In the genomic region with DNA sequence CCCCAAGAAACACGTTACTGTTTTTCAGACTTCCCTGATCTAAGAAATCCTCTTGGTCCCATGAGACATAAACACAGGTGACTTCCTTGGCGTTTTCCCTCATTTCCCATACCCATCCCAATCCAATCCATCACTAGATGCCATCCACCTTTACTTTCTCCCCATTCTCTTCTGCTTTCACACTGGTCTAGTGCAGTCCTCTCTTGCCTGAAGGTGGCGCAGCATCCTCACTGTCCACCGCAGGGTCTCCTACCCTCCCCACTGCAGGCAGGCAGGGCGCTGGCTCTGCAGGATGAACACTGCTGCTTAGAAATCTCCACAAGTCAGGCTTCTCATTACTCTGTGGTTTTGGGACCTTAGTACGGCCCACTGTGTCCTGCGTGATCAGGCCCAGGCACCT, we compare ENCODE assay signal across 8 cellular contexts. TPM values are rescaled to one million over a fixed set of nuclear protein-coding genes. Genes with fewer than 3 reads are reported as not detected.
DNase-seq lines count a peak whose midpoint lies in the region; ATAC-seq and TF ChIP-seq lines count a peak whose summit lies in the region.

No MANE protein-coding gene starts in this region.

- no peaks in the 10 kb centered on the region for H3K36me3 ChIP-seq in OCI-LY3 (replicated peaks; ENCODE audit: low read depth, low read length)
- no peaks in the 10 kb centered on the region for H3K36me3 ChIP-seq in iPS-15b (ENCODE audit: control insufficient read depth, insufficient read depth, low read length)
- no peaks in the 10 kb centered on the region for H3K36me3 ChIP-seq in aorta (ENCODE audit: control insufficient read depth in 1 of 2, insufficient read depth in 2 of 2, low read length in 1 of 2)

- H3K27ac ChIP-seq in OCI-LY3 (ENCODE audit: low read length) (no peak overlapping the region), aorta (ENCODE audit: low read depth in 1 of 2, low read length in 2 of 2) (no peak overlapping the region)

- H3K9ac ChIP-seq in OCI-LY3 (ENCODE audit: low read length) (no peak overlapping the region), iPS-15b (ENCODE audit: low read depth, low read length) (peak overlapping the region; percentile 27)

- no peak for ATAC-seq in aorta (ENCODE audit: low FRiP score)

- H3K9me3 ChIP-seq in OCI-LY3 (ENCODE audit: insufficient read depth, low read length) (no peaks in the 10 kb centered on the region), iPS-15b (ENCODE audit: control insufficient read depth, insufficient read depth, low read length) (no peaks in the 10 kb centered on the region), aorta (ENCODE audit: control insufficient read depth, low read length) (no peaks in the 10 kb centered on the region)

- DNase-seq in GF-D8 (lab: John Stamatoyannopoulos, UW) (peak; percentile 18), amygdala (lab: John Stamatoyannopoulos, UW) (peak in 36 of 56 donors; percentile 4 to 74 (median 32)), aorta (no peak), AG08396 (ENCODE audit: low spot score) (no peak), NCI-H2196 (lab: John Stamatoyannopoulos, UW; ENCODE audit: unreplicated experiment) (no peak)
- DNase-seq in stimulated activated CD8-positive, alpha-beta memory T cell treated with anti-CD3 and anti-CD28 coated beads, Interleukin-4, amount 100 ng/mL, for 24 hours (ENCODE audit: low read depth) = peak; percentile 39

- H3K4me1 ChIP-seq in OCI-LY3 (ENCODE audit: low read length) = peaks cover 27% of the 10 kb centered on the region
- H3K4me1 ChIP-seq in iPS-15b (ENCODE audit: control insufficient read depth, insufficient read depth, low read length) = peaks cover 13% of the 10 kb centered on the region
- peaks cover 3 to 18% of the 10 kb centered on the region in 2 donors for H3K4me1 ChIP-seq in aorta (ENCODE audit: control insufficient read depth in 1 of 2, insufficient read depth in 2 of 2, low read length in 2 of 2)

- 59 to 60% methylated on average over 7 of the region's 7 CpGs for WGBS in aorta, 2 donors

- no peak overlapping the region for H2AFZ ChIP-seq in OCI-LY3 (ENCODE audit: low read depth, low read length)

- H3K79me2 ChIP-seq in OCI-LY3 (ENCODE audit: low read length) = peaks cover 98% of the 10 kb centered on the region

- intact Hi-C loops in aorta (cut with DNase I) = no loop called here

- H3K4me3 ChIP-seq in OCI-LY3 (ENCODE audit: low read length) (no peak overlapping the region), iPS-15b (ENCODE audit: low read depth, low read length) (no peak overlapping the region), aorta (ENCODE audit: low read length in 2 of 2) (no peak overlapping the region)

- H3K4me2 ChIP-seq in OCI-LY3 (ENCODE audit: low read length) = no peak overlapping the region

- H3K27me3 ChIP-seq in OCI-LY3 (ENCODE audit: low read depth, low read length) (no peaks in the 10 kb centered on the region), iPS-15b (ENCODE audit: control insufficient read depth, insufficient read depth, low read length) (no peaks in the 10 kb centered on the region), aorta (ENCODE audit: control insufficient read depth in 1 of 2, insufficient read depth in 2 of 2, low read length in 1 of 2) (no peaks in the 10 kb centered on the region)

- TF ChIP-seq CTCF in OCI-LY3 (IDR thresholded peaks at IDR 0.05; ENCODE audit: low read depth, low read length) = peak; percentile 63

- H4K20me1 ChIP-seq in OCI-LY3 (ENCODE audit: insufficient read depth, low read length) = peaks cover 98% of the 10 kb centered on the region

RNA-seq across cellular contexts. Expression of gene RAB7A, which starts 58.2 kb away (rescaled TPM):
- 100 to 1,000 TPM; 202 to 211 TPM for total RNA-seq in aorta
- 100 to 1,000 TPM; 125 to 126 TPM for polyA plus RNA-seq in aorta

Comparison
In these comparisons a context has a peak if more than half of its experiments do, and no peak if none do; other contexts are left out.
1. DNase-seq: peak in GF-D8 (single experiment), amygdala (36 of 56) and stimulated activated CD8-positive, alpha-beta memory T cell treated with anti-CD3 and anti-CD28 coated beads, Interleukin-4, amount 100 ng/mL, for 24 hours (single experiment); none in aorta (0 of 2), AG08396 (single experiment) and NCI-H2196 (single experiment).